ENCODE assay signal across 8 cellular contexts in the genomic region with DNA sequence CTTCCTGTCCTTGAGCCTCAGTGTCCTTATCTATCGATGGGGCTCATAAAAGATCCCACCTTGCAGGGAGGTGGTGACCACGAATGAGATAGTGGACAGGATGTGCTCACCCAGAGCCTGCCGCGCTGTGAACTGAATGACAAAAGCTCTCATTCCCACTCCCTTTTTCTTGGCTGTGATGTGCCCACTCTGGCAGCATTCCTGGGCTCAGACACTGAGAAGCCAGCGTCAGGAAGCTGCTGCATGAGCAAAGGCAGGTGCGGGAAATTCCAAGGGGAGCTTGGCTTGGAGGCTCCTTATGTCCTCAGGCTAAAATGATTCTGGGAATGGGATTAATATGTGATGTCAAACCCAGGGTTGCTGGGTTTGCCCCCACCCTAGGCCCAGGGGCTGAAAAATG.
"Had no signal": no experiment of that assay in that cellular context is flagged by ENCODE, and none has a peak within 500 bp of the region (broad histone marks: within the 10 kb centered on the region; RNA-seq: fewer than 3 reads in every experiment).

No MANE protein-coding gene starts in this region.

- DNase-seq: GOT3, H7, HFFc6, KG1 had no signal

- ATAC-seq: HCT116, K562 had no signal

- H3K4me1 ChIP-seq: HAP-1 had no signal

- H3K36me3 ChIP-seq: HAP-1 had no signal

- H3K9me3 ChIP-seq: HAP-1 had no signal

- H3K27ac ChIP-seq: HL-60 had no signal

- H3K4me3 ChIP-seq: HAP-1, K562 had no signal

- H3K4me3 Mint-ChIP-seq: HFFc6 had no signal

- H3K27ac Mint-ChIP-seq: HFFc6 had no signal
